In the genomic region with DNA sequence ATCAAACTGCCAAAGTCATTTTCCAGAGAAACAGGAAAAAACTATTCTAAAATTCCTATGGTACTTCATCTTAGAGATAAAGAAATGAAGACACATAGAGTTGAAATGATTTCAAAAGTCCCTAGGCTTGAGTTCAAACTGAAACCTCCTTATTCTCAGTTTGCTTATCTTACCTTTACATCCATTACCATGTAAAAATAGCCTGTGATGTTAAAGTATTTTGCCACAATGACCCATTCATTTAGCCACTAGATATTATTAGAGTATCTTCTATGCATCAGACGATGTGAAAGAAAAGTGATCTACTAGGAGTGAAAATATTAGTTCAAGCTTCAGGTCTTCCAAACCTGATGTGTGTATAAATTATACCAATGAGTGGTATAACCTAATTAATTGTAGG, we compare ENCODE assay signal across 26 cellular contexts.
"Had no signal": no experiment of that assay in that cellular context is flagged by ENCODE, and none has a peak within 500 bp of the region (broad histone marks: within the 10 kb centered on the region; RNA-seq: fewer than 3 reads in every experiment).

No MANE protein-coding gene starts in this region.

- H3K4me1 ChIP-seq: neural progenitor cell, psoas muscle, right lobe of liver, sigmoid colon, stomach, thyroid gland, tibial nerve, upper lobe of left lung, vagina had no signal

- FAIRE-seq: urothelium cell line had no signal

- H3K4me2 ChIP-seq: neural progenitor cell had no signal

- H2AFZ ChIP-seq: neural progenitor cell, parathyroid adenoma had no signal

- H3K27ac ChIP-seq: neural progenitor cell, parathyroid adenoma, psoas muscle, right lobe of liver, sigmoid colon, stomach, thoracic aorta, thyroid gland, tibial nerve, upper lobe of left lung, vagina had no signal

- H3K4me3 ChIP-seq: neural progenitor cell, ovary, psoas muscle, right lobe of liver, sigmoid colon, stomach, thoracic aorta, thyroid gland, tibial nerve, upper lobe of left lung, vagina had no signal

- H3K9me3 ChIP-seq: ovary, psoas muscle, right lobe of liver, sigmoid colon, thoracic aorta, thyroid gland, tibial nerve, upper lobe of left lung, vagina had no signal

- H3K9ac ChIP-seq: neural progenitor cell, parathyroid adenoma had no signal

- H3K79me2 ChIP-seq: parathyroid adenoma had no signal

- H3K27me3 ChIP-seq: neural progenitor cell, ovary, right lobe of liver, sigmoid colon, stomach, thyroid gland, tibial nerve, upper lobe of left lung, vagina had no signal

- H3K36me3 ChIP-seq: neural progenitor cell, ovary, right lobe of liver, sigmoid colon, stomach, thoracic aorta, thyroid gland, tibial nerve, upper lobe of left lung, vagina had no signal

- DNase-seq: natural killer cell; occipital lobe; ovary; posterior cingulate gyrus; psoas muscle; right cardiac atrium; right lobe of liver; sigmoid colon; small intestine; stimulated activated CD4-positive, alpha-beta T cell treated with anti-CD3 and anti-CD28 coated beads, Interleukin-15, amount 100 ng/mL, for 24 hours; stimulated activated CD4-positive, alpha-beta T cell treated with anti-CD3 and anti-CD28 coated beads, Interleukin-2, amount 100 ng/mL, for 24 hours; stimulated activated CD4-positive, alpha-beta T cell treated with anti-CD3 and anti-CD28 coated beads, Interleukin-2, amount 100 ng/mL, for 48 hours; stimulated activated CD4-positive, alpha-beta T cell treated with anti-CD3 and anti-CD28 coated beads, Interleukin-4, amount 100 ng/mL, for 24 hours; stimulated activated naive B cell treated with anti-CD40 and anti-IgM and Interleukin-4, amounts not matched to agents 10 μg/mL and 1 μg/mL and 100 μg/mL, for 72 hours; stimulated activated naive CD4-positive, alpha-beta T cell treated with Interleukin-2 at 50 U/mL for 16 hours; stomach; thyroid gland; trophoblast cell; upper lobe of left lung had no signal

- ATAC-seq: natural killer cell; psoas muscle; right cardiac atrium; right lobe of liver; stimulated activated effector memory CD8-positive, alpha-beta T cell treated with anti-CD3 and anti-CD28 coated beads, Interleukin-12 subunit alpha, Interleukin-12 subunit beta, amount 100 ng/mL, for 72 hours; stimulated activated naive B cell treated with anti-CD40 and anti-IgM and Interleukin-4, amounts not matched to agents 10 μg/mL and 1 μg/mL and 100 μg/mL, for 72 hours had no signal
